1 cellular context compared by ENCODE assay signal in genomic region chr11:4637662-4638047, GRCh38.
TF ChIP-seq lines count a peak whose summit lies in the region.

No MANE protein-coding gene starts in this region.

TF ChIP-seq in IMR-90, 13 proteins besides CTCF, POLR2A, EP300 and RAD21:
- TF ChIP-seq CHD1 (IDR thresholded peaks at IDR 0.05; ENCODE audit: low read depth, low read length) (no peak), NFE2L2 (IDR thresholded peaks at IDR 0.05; ENCODE audit: low read depth, low read length) (no peak), MAZ (IDR thresholded peaks at IDR 0.05; ENCODE audit: borderline replicate concordance, low read depth, low read length) (no peak), ELK1 (IDR thresholded peaks at IDR 0.05; ENCODE audit: borderline replicate concordance, low read depth, low read length) (no peak), BHLHE40 (IDR thresholded peaks at IDR 0.05; ENCODE audit: low read depth, low read length) (no peak), CEBPB (IDR thresholded peaks at IDR 0.05; ENCODE audit: low read depth, low read length) (no peak), RCOR1 (IDR thresholded peaks at IDR 0.05; ENCODE audit: insufficient replicate concordance, low read length) (no peak), RFX5 (IDR thresholded peaks at IDR 0.05; ENCODE audit: low read depth, low read length) (no peak), SMC3 (IDR thresholded peaks at IDR 0.05; ENCODE audit: low read depth, low read length) (no peak), FOS (IDR thresholded peaks at IDR 0.05; ENCODE audit: low read depth, low read length) (no peak), MAFK (IDR thresholded peaks at IDR 0.05; ENCODE audit: low read depth, low read length) (no peak), MXI1 (IDR thresholded peaks at IDR 0.05; ENCODE audit: borderline replicate concordance, low read depth, low read length) (no peak), USF2 (IDR thresholded peaks at IDR 0.05; ENCODE audit: low read depth, low read length) (no peak)
